Comparison of ENCODE assay signal across 8 cellular contexts in the genomic region with DNA sequence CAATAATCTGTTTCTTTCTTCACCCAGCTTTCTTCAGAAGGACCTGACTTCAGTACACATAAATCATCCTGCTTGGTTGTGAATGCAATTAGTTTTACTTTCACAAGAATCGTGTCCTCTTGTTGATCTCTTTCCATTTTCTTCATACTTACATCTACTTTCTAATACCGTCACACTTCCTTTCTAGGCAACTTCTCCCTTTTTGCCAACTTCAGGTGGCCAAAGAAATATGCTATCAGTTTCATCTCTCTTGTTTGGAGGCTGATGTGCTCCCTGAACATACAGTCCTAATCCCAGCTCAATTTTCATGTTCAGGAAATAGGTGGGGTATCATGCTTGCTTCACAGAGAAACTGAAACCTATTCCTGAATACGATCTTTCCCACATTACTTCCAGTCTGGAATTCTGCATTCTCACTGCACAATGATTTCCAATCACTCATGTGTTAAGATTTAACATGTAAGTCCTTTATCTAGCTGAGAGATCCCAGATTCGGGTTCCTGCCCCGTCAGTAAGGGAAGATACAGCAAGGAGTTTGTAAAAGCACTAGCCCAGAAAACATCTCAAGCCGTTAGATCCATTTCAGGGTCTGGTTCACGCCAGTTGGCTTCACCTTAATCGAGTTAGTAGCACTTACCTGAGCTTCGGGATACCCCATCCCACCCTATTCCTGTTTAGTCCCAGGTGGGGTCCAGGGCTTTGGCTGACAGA. TPM values are rescaled to one million over a fixed set of nuclear protein-coding genes. Genes with fewer than 3 reads are reported as not detected.
DNase-seq lines count a peak whose midpoint lies in the region; ATAC-seq and TF ChIP-seq lines count a peak whose summit lies in the region.

No MANE protein-coding gene starts in this region.

- DNase-seq in NAMALWA (ENCODE audit: low spot score) (peak; percentile 68), breast epithelium (ENCODE audit: low spot score in 2 of 2) (no peak), memory B cell (ENCODE audit: low spot score in 2 of 2) (peak; percentile 18 to 53), medulla oblongata (ENCODE audit: extremely low spot score) (no peak), NCI-H2029 treated with DMSO at 0.1 percent for 48 hours (lab: John Stamatoyannopoulos, UW) (no peak), OCI-M2 (lab: John Stamatoyannopoulos, UW; ENCODE audit: unreplicated experiment) (no peak)

- no peaks in the 10 kb centered on the region for H3K9me3 Mint-ChIP-seq in memory B cell

- H3K27ac ChIP-seq in breast epithelium = peak overlapping the region; percentile 97 to 98

- peak overlapping the region; percentile 63 for H3K4me3 Mint-ChIP-seq in memory B cell

- H3K36me3 ChIP-seq in breast epithelium = no peaks in the 10 kb centered on the region

- H3K4me1 Mint-ChIP-seq in memory B cell = peaks cover 33% of the 10 kb centered on the region

- H3K4me3 ChIP-seq in GM08714 (ENCODE audit: low read length) = peak overlapping the region; percentile 89
- peak overlapping the region; percentile 87 to 90 (median 88) for H3K4me3 ChIP-seq in breast epithelium

- H3K4me1 ChIP-seq in breast epithelium = peaks cover 0 to 29% of the 10 kb centered on the region in 2 donors

- ATAC-seq in memory B cell (ENCODE audit: low read depth) (peak; percentile 14), HG03571 (IDR thresholded peaks at IDR 0.05; ENCODE audit: unreplicated experiment) (no peak)

- intact Hi-C loops in breast epithelium (cut with DNase I; ENCODE audit: low total_unique reads) = loop anchor here (10.0 kb wide), 1 partner anchor 896 kb away; a partner anchor contains a TSS

- H3K36me3 Mint-ChIP-seq in memory B cell = peaks cover 5% of the 10 kb centered on the region

- H3K27me3 ChIP-seq in breast epithelium = no peaks in the 10 kb centered on the region

- H3K27ac Mint-ChIP-seq in memory B cell = peak overlapping the region; percentile 83

- H3K9me3 ChIP-seq in breast epithelium = no peaks in the 10 kb centered on the region

- TF ChIP-seq CTCF in breast epithelium (IDR thresholded peaks at IDR 0.05) = no peak

- no peaks in the 10 kb centered on the region for H3K27me3 Mint-ChIP-seq in memory B cell

- TF ChIP-seq POLR2A in breast epithelium (IDR thresholded peaks at IDR 0.05) = no peak

RNA-seq across cellular contexts. Expression of a gene that starts 1.0 kb away (rescaled TPM):
- 10 to 100 TPM; 29.1 to 35.1 (median 33.1) TPM for total RNA-seq in breast epithelium

RNA-seq across cellular contexts. Expression of a gene that starts 40.1 kb away (rescaled TPM):
- total RNA-seq in breast epithelium = 10 to 100 TPM in 2 of 3 donors, 1 to 10 TPM in 1; 3.5 to 11.6 (median 10.8) TPM

Comparison
In these comparisons a context has a peak if more than half of its experiments do, and no peak if none do; other contexts are left out.
1. DNase-seq: peak in NAMALWA (single experiment) and memory B cell (2 of 2); none in breast epithelium (0 of 2), medulla oblongata (single experiment), NCI-H2029 treated with DMSO at 0.1 percent for 48 hours (single experiment) and OCI-M2 (single experiment).